ENCODE assay signal across 1 cellular context in genomic region chr19:37329686-37330085, GRCh38.
TF ChIP-seq lines count a peak whose summit lies in the region.

No MANE protein-coding gene starts in this region.

TF ChIP-seq in K562, 482 proteins besides CTCF, POLR2A, EP300 and RAD21:
- no peak for TF ChIP-seq BRD4 (IDR thresholded peaks at IDR 0.05)
